ENCODE assay signal across 10 cellular contexts in genomic region chr17:81386646-81387234, GRCh38. TPM values are rescaled to one million over a fixed set of nuclear protein-coding genes. Genes with fewer than 3 reads are reported as not detected.
A peak's percentile ranks its signal among the peaks of the same experiment; 100 is the strongest.
DNase-seq lines count a peak whose midpoint lies in the region; ATAC-seq, FAIRE-seq and TF ChIP-seq lines count a peak whose summit lies in the region.
"Had no signal": no experiment of that assay in that cellular context is flagged by ENCODE, and none has a peak within 500 bp of the region (broad histone marks: within the 10 kb centered on the region; RNA-seq: fewer than 3 reads in every experiment).

No MANE protein-coding gene starts in this region.

- H3K36me3 Mint-ChIP-seq in WTC11: no peaks in the 10 kb centered on the region
- no peaks in the 10 kb centered on the region for H3K36me3 Mint-ChIP-seq in osteocyte (ENCODE audit: unreplicated experiment)

- ATAC-seq in WTC11 (peak; percentile 4), HG02938 (IDR thresholded peaks at IDR 0.05; ENCODE audit: unreplicated experiment) (no peak), GM19023 (IDR thresholded peaks at IDR 0.05; ENCODE audit: unreplicated experiment) (no peak)

- peak; percentile 51 for DNase-seq in DMS 273 (lab: John Stamatoyannopoulos, UW; ENCODE audit: unreplicated experiment)
- DNase-seq in DMS 273 treated with DMSO at 0.1 percent for 48 hours (lab: John Stamatoyannopoulos, UW): no peak
- no peak for DNase-seq in WTC11 (ENCODE audit: low spot score)
- peak; percentile 83 for DNase-seq in globus pallidus (ENCODE audit: low spot score)
- no peak for DNase-seq in osteocyte (ENCODE audit: extremely low spot score, unreplicated experiment)
- no peak for DNase-seq in GM12892 (ENCODE audit: insufficient read length)

- POLR2A ChIA-PET in WTC11 (lab: Charles Lee): no interaction called here

- peak overlapping the region; percentile 63 for H3K4me3 Mint-ChIP-seq in WTC11
- peak overlapping the region; percentile 79 for H3K4me3 Mint-ChIP-seq in osteocyte (ENCODE audit: unreplicated experiment)

- TF ChIP-seq POLR2A in GM12892 (IDR thresholded peaks at IDR 0.05; ENCODE audit: low read depth, low read length): no peak

- peaks cover 23% of the 10 kb centered on the region for H3K4me1 Mint-ChIP-seq in WTC11
- H3K4me1 Mint-ChIP-seq in osteocyte (ENCODE audit: unreplicated experiment): peaks cover 41% of the 10 kb centered on the region

- CTCF ChIA-PET in WTC11 (lab: Charles Lee): interaction anchor here (0.6 kb wide), 1 partner anchor 19 kb away, joined by 4 read pairs; no protein-coding TSS in a partner anchor

- no peak for FAIRE-seq in GM12892 (lab: Jason Lieb, UNC)
- FAIRE-seq: A204.1 had no signal

- TF ChIP-seq CTCF in WTC11 (IDR thresholded peaks at IDR 0.05): no peak
- no peak for TF ChIP-seq CTCF in osteocyte (IDR thresholded peaks at IDR 0.05)

- H3K27me3 Mint-ChIP-seq in WTC11 (ENCODE audit: low read depth): peaks cover 81% of the 10 kb centered on the region
- no peaks in the 10 kb centered on the region for H3K27me3 Mint-ChIP-seq in osteocyte (ENCODE audit: unreplicated experiment)

- H3K27ac Mint-ChIP-seq in WTC11: no peak overlapping the region
- peak overlapping the region; percentile 94 for H3K27ac Mint-ChIP-seq in osteocyte (ENCODE audit: unreplicated experiment)

- H3K9me3 Mint-ChIP-seq in WTC11 (no peaks in the 10 kb centered on the region), osteocyte (ENCODE audit: unreplicated experiment) (no peaks in the 10 kb centered on the region)

TF ChIP-seq in WTC11, 78 proteins besides CTCF, POLR2A, EP300 and RAD21:
- TF ChIP-seq, protein P1, sequence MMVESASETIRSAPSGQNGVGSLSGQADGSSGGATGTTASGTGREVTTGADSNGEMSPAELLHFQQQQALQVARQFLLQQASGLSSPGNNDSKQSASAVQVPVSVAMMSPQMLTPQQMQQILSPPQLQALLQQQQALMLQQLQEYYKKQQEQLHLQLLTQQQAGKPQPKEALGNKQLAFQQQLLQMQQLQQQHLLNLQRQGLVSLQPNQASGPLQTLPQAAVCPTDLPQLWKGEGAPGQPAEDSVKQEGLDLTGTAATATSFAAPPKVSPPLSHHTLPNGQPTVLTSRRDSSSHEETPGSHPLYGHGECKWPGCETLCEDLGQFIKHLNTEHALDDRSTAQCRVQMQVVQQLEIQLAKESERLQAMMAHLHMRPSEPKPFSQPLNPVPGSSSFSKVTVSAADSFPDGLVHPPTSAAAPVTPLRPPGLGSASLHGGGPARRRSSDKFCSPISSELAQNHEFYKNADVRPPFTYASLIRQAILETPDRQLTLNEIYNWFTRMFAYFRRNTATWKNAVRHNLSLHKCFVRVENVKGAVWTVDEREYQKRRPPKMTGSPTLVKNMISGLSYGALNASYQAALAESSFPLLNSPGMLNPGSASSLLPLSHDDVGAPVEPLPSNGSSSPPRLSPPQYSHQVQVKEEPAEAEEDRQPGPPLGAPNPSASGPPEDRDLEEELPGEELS (CRISPR knock-in tag; IDR thresholded peaks at IDR 0.05): 0 out of 2 replicates have a peak, but pooled peaks have one; percentile 6
- TF ChIP-seq, protein P2, sequence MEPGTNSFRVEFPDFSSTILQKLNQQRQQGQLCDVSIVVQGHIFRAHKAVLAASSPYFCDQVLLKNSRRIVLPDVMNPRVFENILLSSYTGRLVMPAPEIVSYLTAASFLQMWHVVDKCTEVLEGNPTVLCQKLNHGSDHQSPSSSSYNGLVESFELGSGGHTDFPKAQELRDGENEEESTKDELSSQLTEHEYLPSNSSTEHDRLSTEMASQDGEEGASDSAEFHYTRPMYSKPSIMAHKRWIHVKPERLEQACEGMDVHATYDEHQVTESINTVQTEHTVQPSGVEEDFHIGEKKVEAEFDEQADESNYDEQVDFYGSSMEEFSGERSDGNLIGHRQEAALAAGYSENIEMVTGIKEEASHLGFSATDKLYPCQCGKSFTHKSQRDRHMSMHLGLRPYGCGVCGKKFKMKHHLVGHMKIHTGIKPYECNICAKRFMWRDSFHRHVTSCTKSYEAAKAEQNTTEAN (CRISPR knock-in tag; IDR thresholded peaks at IDR 0.05): 0 out of 2 replicates have a peak, but pooled peaks have one; percentile 15
- TF ChIP-seq NR3C1 (CRISPR knock-in tag; conservative IDR thresholded peaks at IDR 0.05; ENCODE audit: low read depth) (no peak), CREB1 (CRISPR knock-in tag; IDR thresholded peaks at IDR 0.05) (no peak), ZNF423 (CRISPR knock-in tag; IDR thresholded peaks at IDR 0.05) (0 out of 2 replicates have a peak, but pooled peaks have one; percentile 11), ZNF317 (CRISPR knock-in tag; IDR thresholded peaks at IDR 0.05; ENCODE audit: borderline replicate concordance, low read depth) (no peak), SP1 (CRISPR knock-in tag; conservative IDR thresholded peaks at IDR 0.05) (0 out of 2 replicates have a peak, but pooled peaks have one; percentile 14), TP53 (CRISPR knock-in tag; IDR thresholded peaks at IDR 0.05) (no peak), RORB (CRISPR knock-in tag; IDR thresholded peaks at IDR 0.05) (no peak), FOXJ3 (CRISPR knock-in tag; IDR thresholded peaks at IDR 0.05; ENCODE audit: borderline replicate concordance) (no peak), TEAD4 (CRISPR knock-in tag; IDR thresholded peaks at IDR 0.05) (no peak), ZNF232 (CRISPR knock-in tag; IDR thresholded peaks at IDR 0.05) (no peak), PRDM15 (CRISPR knock-in tag; IDR thresholded peaks at IDR 0.05) (no peak)

RNA-seq across cellular contexts. Expression of gene BAHCC1, which starts 8.5 kb away (rescaled TPM):
- total RNA-seq in WTC11 (2021): 17.1 to 29.8 TPM (median 21.5 TPM) in 3 replicates
- total RNA-seq in osteocyte: 55.7 and 57.0 TPM in 2 replicates
- polyA plus RNA-seq in GM12892 (2012; ENCODE audit: missing spikeins): not detected
- total RNA-seq: activated CD8-positive, alpha-beta memory T cell treated with anti-CD3 and anti-CD28 coated beads for 36 hours had no signal

Comparison
In these comparisons a context has a peak if more than half of its experiments do, and no peak if none do; other contexts are left out.
1. DNase-seq: peak in DMS 273 (single experiment) and globus pallidus (single experiment); none in DMS 273 treated with DMSO at 0.1 percent for 48 hours (single experiment), WTC11 (single experiment), osteocyte (single experiment) and GM12892 (single experiment).